9 cellular contexts compared by ENCODE assay signal in genomic region chr1:220271706-220272046, GRCh38. TPM values are rescaled to one million over a fixed set of nuclear protein-coding genes. Genes with fewer than 3 reads are reported as not detected.
A peak's percentile ranks its signal among the peaks of the same experiment; 100 is the strongest.
DNase-seq lines count a peak whose midpoint lies in the region; ATAC-seq and TF ChIP-seq lines count a peak whose summit lies in the region.
"Had no signal": no experiment of that assay in that cellular context is flagged by ENCODE, and none has a peak within 500 bp of the region (broad histone marks: within the 10 kb centered on the region; RNA-seq: fewer than 3 reads in every experiment).

No MANE protein-coding gene starts in this region.

- BruUV-seq in mammary epithelial cell (replicated peaks; lab: Mats Ljungman, UMichigan) = no TSS peak

- DNase-seq in activated CD8-positive, alpha-beta T cell treated with anti-CD3 and anti-CD28 coated beads, Interleukin-2, amount 10 ng/mL, durations not matched to agents 7 days and 5 days = peak; percentile 26
- DNase-seq in activated CD8-positive, alpha-beta T cell treated with anti-CD3 and anti-CD28 coated beads for 36 hours = no peak
- no peak for DNase-seq in Jurkat, Clone E6-1 (ENCODE audit: low read depth, low spot score)
- no peak for DNase-seq in mammary epithelial cell
- no peak for DNase-seq in left lung
- no peak for DNase-seq in uterus
- no peak for DNase-seq in inferior parietal cortex (ENCODE audit: extremely low spot score)

- TF ChIP-seq CTCF in activated CD8-positive, alpha-beta T cell treated with anti-CD3 and anti-CD28 coated beads for 36 hours (IDR thresholded peaks at IDR 0.05) = no peak
- TF ChIP-seq CTCF in mammary epithelial cell (conservative IDR thresholded peaks at IDR 0.05 in 1 of 2, IDR thresholded peaks at IDR 0.05 in 1 of 2; ENCODE audit: extremely low read depth in 1 of 2, insufficient read depth in 1 of 2, low read depth in 1 of 2, low read length in 2 of 2) = no peak
- no peak for TF ChIP-seq CTCF in left lung (IDR thresholded peaks at IDR 0.05)
- TF ChIP-seq CTCF in uterus (IDR thresholded peaks at IDR 0.05) = no peak

- H3K4me3 ChIP-seq in Jurkat, Clone E6-1 (ENCODE audit: low read length) = peak overlapping the region; percentile 87
- H3K4me3 ChIP-seq in mammary epithelial cell (replicated peaks in 1 of 3; ENCODE audit: insufficient read depth in 1 of 3, low read depth in 2 of 3, low read length in 3 of 3) (peak overlapping the region; percentile 76 to 99 (median 94)), left lung (peak overlapping the region; percentile 79 to 84), uterus (peak overlapping the region; percentile 74 to 77)

- dilution Hi-C loops in mammary epithelial cell (cut with HindIII; ENCODE audit: low sequenced_read_pairs) = no loop called here

- POLR2A ChIA-PET in activated CD8-positive, alpha-beta T cell treated with anti-CD3 and anti-CD28 coated beads, Interleukin-2, amount 10 ng/mL, durations not matched to agents 7 days and 5 days (lab: Charles Lee) = interaction anchor here (1.1 to 1.3 kb wide), 2 partner anchors 19 to 52 kb away, joined by 3 to 4 read pairs; no protein-coding TSS in a partner anchor
- POLR2A ChIA-PET in activated CD8-positive, alpha-beta T cell treated with anti-CD3 and anti-CD28 coated beads for 36 hours (lab: Charles Lee) = interaction anchor here (0.7 kb wide), 1 partner anchor 78 kb away, joined by 3 read pairs; no protein-coding TSS in a partner anchor

- no peak overlapping the region for H3K27ac Mint-ChIP-seq in activated CD8-positive, alpha-beta T cell treated with anti-CD3 and anti-CD28 coated beads, Interleukin-2, amount 10 ng/mL, durations not matched to agents 7 days and 5 days
- H3K27ac Mint-ChIP-seq in activated CD8-positive, alpha-beta T cell treated with anti-CD3 and anti-CD28 coated beads for 36 hours = no peak overlapping the region
- H3K27ac Mint-ChIP-seq: dendritic cell treated with granulocyte-macrophage colony-stimulating factor and Interleukin-4, amounts not matched to agents 40 ng/mL and 50 ng/mL, for 4 days had no signal

- H3K4me2 ChIP-seq in mammary epithelial cell (ENCODE audit: insufficient read depth, low read depth, low read length) = peak overlapping the region; percentile 93

- peak overlapping the region; percentile 99 for H2AFZ ChIP-seq in mammary epithelial cell (ENCODE audit: low read depth, low read length)

- TF ChIP-seq POLR2A in uterus (IDR thresholded peaks at IDR 0.05) = no peak

- no peak overlapping the region for H3K4me3 Mint-ChIP-seq in activated CD8-positive, alpha-beta T cell treated with anti-CD3 and anti-CD28 coated beads, Interleukin-2, amount 10 ng/mL, durations not matched to agents 7 days and 5 days
- H3K4me3 Mint-ChIP-seq in activated CD8-positive, alpha-beta T cell treated with anti-CD3 and anti-CD28 coated beads for 36 hours = no peak overlapping the region
- H3K4me3 Mint-ChIP-seq: dendritic cell treated with granulocyte-macrophage colony-stimulating factor and Interleukin-4, amounts not matched to agents 40 ng/mL and 50 ng/mL, for 4 days had no signal

- no peaks in the 10 kb centered on the region for H4K20me1 ChIP-seq in mammary epithelial cell (ENCODE audit: insufficient read depth, low read length)

- H3K27ac ChIP-seq in mammary epithelial cell (ENCODE audit: insufficient read depth, low read depth, low read length) (peak overlapping the region; percentile 89), left lung (peak overlapping the region; percentile 87 to 88), uterus (peak overlapping the region; percentile 73 to 77)

- ATAC-seq in activated CD8-positive, alpha-beta T cell treated with anti-CD3 and anti-CD28 coated beads, Interleukin-2, amount 10 ng/mL, durations not matched to agents 7 days and 5 days = no peak
- no peak for ATAC-seq in activated CD8-positive, alpha-beta T cell treated with anti-CD3 and anti-CD28 coated beads for 36 hours
- ATAC-seq in left lung (peak; percentile 27), GM18870 (IDR thresholded peaks at IDR 0.05; ENCODE audit: unreplicated experiment) (no peak)

- CTCF ChIA-PET in activated CD8-positive, alpha-beta T cell treated with anti-CD3 and anti-CD28 coated beads, Interleukin-2, amount 10 ng/mL, durations not matched to agents 7 days and 5 days (lab: Charles Lee) = no interaction called here
- CTCF ChIA-PET in activated CD8-positive, alpha-beta T cell treated with anti-CD3 and anti-CD28 coated beads for 36 hours (lab: Charles Lee) = interaction anchor here (1.3 to 2.2 kb wide), 2 partner anchors 25 to 461 kb away, joined by 3 to 5 read pairs; no protein-coding TSS in a partner anchor
- CTCF ChIA-PET in mammary epithelial cell (lab: Charles Lee; ENCODE audit: low non-redundant PET) = no interaction called here

- peak overlapping the region; percentile 98 for H3K9ac ChIP-seq in mammary epithelial cell (ENCODE audit: insufficient read depth, low read length)

- peaks cover 54% of the 10 kb centered on the region for H3K79me2 ChIP-seq in mammary epithelial cell (ENCODE audit: insufficient read depth, low read length)

- intact Hi-C loops in activated CD8-positive, alpha-beta T cell treated with anti-CD3 and anti-CD28 coated beads for 36 hours (cut with micrococcal nuclease) = loop anchor here (5.0 kb wide), 1 partner anchor 54 kb away; no protein-coding TSS in a partner anchor
- intact Hi-C loops in mammary epithelial cell (cut with micrococcal nuclease) = loop anchor here (1.0 kb wide), 1 partner anchor 53 kb away; no protein-coding TSS in a partner anchor
- intact Hi-C loops in left lung (cut with DNase I) = no loop called here
- intact Hi-C loops in uterus (cut with DNase I; ENCODE audit: low total_unique reads) = no loop called here

- H3K9me3 ChIP-seq in mammary epithelial cell (replicated peaks; ENCODE audit: insufficient read depth, low read length) (no peaks in the 10 kb centered on the region), left lung (no peaks in the 10 kb centered on the region), uterus (no peaks in the 10 kb centered on the region)

- peaks cover 24% of the 10 kb centered on the region for H3K36me3 Mint-ChIP-seq in activated CD8-positive, alpha-beta T cell treated with anti-CD3 and anti-CD28 coated beads, Interleukin-2, amount 10 ng/mL, durations not matched to agents 7 days and 5 days (ENCODE audit: low read depth)
- peaks cover 17% of the 10 kb centered on the region for H3K36me3 Mint-ChIP-seq in activated CD8-positive, alpha-beta T cell treated with anti-CD3 and anti-CD28 coated beads for 36 hours (ENCODE audit: low read depth)

- H3K4me1 ChIP-seq in mammary epithelial cell (ENCODE audit: insufficient read depth, low read length) (peaks cover 12% of the 10 kb centered on the region), left lung (peaks cover 17 to 37% of the 10 kb centered on the region in 2 donors), uterus (peaks cover 4 to 7% of the 10 kb centered on the region in 2 donors)

- in situ Hi-C loops in mammary epithelial cell (cut with MboI; ENCODE audit: low sequenced_read_pairs in 2 of 2) = no loop called here

- H3K36me3 ChIP-seq in mammary epithelial cell (ENCODE audit: insufficient read depth, low read length) (peaks cover 2% of the 10 kb centered on the region), left lung (peaks cover 0 to 11% of the 10 kb centered on the region in 2 donors), uterus (no peaks in the 10 kb centered on the region)

- H3K27me3 Mint-ChIP-seq in activated CD8-positive, alpha-beta T cell treated with anti-CD3 and anti-CD28 coated beads, Interleukin-2, amount 10 ng/mL, durations not matched to agents 7 days and 5 days (ENCODE audit: low read depth) = peaks cover 5% of the 10 kb centered on the region
- peaks cover 5% of the 10 kb centered on the region for H3K27me3 Mint-ChIP-seq in activated CD8-positive, alpha-beta T cell treated with anti-CD3 and anti-CD28 coated beads for 36 hours
- H3K27me3 Mint-ChIP-seq: dendritic cell treated with granulocyte-macrophage colony-stimulating factor and Interleukin-4, amounts not matched to agents 40 ng/mL and 50 ng/mL, for 4 days had no signal

- H3K4me1 Mint-ChIP-seq in activated CD8-positive, alpha-beta T cell treated with anti-CD3 and anti-CD28 coated beads, Interleukin-2, amount 10 ng/mL, durations not matched to agents 7 days and 5 days (ENCODE audit: low read depth) = peaks cover 23% of the 10 kb centered on the region
- peaks cover 20% of the 10 kb centered on the region for H3K4me1 Mint-ChIP-seq in activated CD8-positive, alpha-beta T cell treated with anti-CD3 and anti-CD28 coated beads for 36 hours (ENCODE audit: low read depth)

- under 1% methylated on average over 9 of the region's 12 CpGs for WGBS in mammary epithelial cell (ENCODE audit: low coverage, missing lambda C conversion rate)

- H3K9me3 Mint-ChIP-seq in activated CD8-positive, alpha-beta T cell treated with anti-CD3 and anti-CD28 coated beads, Interleukin-2, amount 10 ng/mL, durations not matched to agents 7 days and 5 days (ENCODE audit: insufficient read depth) = no peaks in the 10 kb centered on the region
- peaks cover 2% of the 10 kb centered on the region for H3K9me3 Mint-ChIP-seq in activated CD8-positive, alpha-beta T cell treated with anti-CD3 and anti-CD28 coated beads for 36 hours
- H3K9me3 Mint-ChIP-seq: dendritic cell treated with granulocyte-macrophage colony-stimulating factor and Interleukin-4, amounts not matched to agents 40 ng/mL and 50 ng/mL, for 4 days had no signal

- H3K27me3 ChIP-seq in mammary epithelial cell (ENCODE audit: insufficient read depth, low read length) (no peaks in the 10 kb centered on the region), left lung (no peaks in the 10 kb centered on the region), uterus (no peaks in the 10 kb centered on the region)

RNA-seq across cellular contexts. Expression of gene RAB3GAP2, which starts 0.6 kb away (rescaled TPM):
- total RNA-seq in activated CD8-positive, alpha-beta T cell treated with anti-CD3 and anti-CD28 coated beads, Interleukin-2, amount 10 ng/mL, durations not matched to agents 7 days and 5 days = 10 to 100 TPM; 46.1 to 52.3 TPM
- total RNA-seq in activated CD8-positive, alpha-beta T cell treated with anti-CD3 and anti-CD28 coated beads for 36 hours = 10 to 100 TPM; 50.6 to 53.5 TPM
- polyA plus RNA-seq in Jurkat, Clone E6-1 (2012; ENCODE audit: insufficient read depth, insufficient read length) = 21.0 TPM
- total RNA-seq in mammary epithelial cell = 10 to 100 TPM; 46.3 to 55.3 TPM
- 16.7 TPM for polyA plus RNA-seq in mammary epithelial cell
- 108 TPM for polyA minus RNA-seq in mammary epithelial cell
- 10 to 100 TPM; 35.4 to 43.3 TPM for total RNA-seq in left lung
- 10 to 100 TPM in 3 of 4 donors, 1 to 10 TPM in 1; 9.4 to 47.6 (median 33.5) TPM for total RNA-seq in uterus

Comparison
In these comparisons a context has a peak if more than half of its experiments do, and no peak if none do; other contexts are left out.
1. intact Hi-C loops: an anchor here in activated CD8-positive, alpha-beta T cell treated with anti-CD3 and anti-CD28 coated beads for 36 hours (5.0 kb wide) and mammary epithelial cell (1.0 kb wide); none called in left lung and uterus.